12 cellular contexts compared by ENCODE assay signal in the genomic region with DNA sequence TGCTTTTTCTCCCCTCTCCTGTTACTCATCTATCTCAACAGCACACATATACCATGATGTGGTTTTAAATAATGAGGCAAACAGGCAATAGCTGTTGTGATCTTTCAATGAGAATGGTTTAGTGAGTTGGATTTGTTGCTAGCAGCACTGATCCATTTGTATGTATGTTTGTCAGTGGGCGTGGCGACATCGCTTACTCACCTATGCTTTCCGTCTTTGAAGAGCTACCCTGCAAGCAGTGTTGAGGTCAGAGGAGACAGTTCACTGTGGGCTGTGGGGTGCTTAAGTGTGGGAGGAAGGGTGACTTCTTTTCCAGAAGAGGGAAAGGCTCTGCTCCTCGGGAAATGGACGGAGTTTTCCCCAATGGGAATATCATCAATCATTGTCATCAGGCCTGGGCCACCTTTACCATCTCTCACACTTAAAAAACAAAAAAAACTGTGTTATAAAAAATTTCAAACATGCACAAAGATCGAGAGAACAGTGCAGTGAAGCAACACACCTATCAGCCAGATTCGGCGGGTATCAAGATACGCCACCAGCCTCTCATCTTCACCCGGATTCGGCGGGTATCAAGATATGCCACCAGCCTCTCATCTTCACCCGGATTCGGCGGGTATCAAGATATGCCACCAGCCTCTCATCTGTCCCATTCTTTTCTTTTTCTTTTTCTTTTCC.
DNase-seq lines count a peak whose midpoint lies in the region; ATAC-seq and TF ChIP-seq lines count a peak whose summit lies in the region.
"Had no signal": no experiment of that assay in that cellular context is flagged by ENCODE, and none has a peak within 500 bp of the region (broad histone marks: within the 10 kb centered on the region; RNA-seq: fewer than 3 reads in every experiment).

No MANE protein-coding gene starts in this region.

- peaks cover 87% of the 10 kb centered on the region for H3K36me3 Mint-ChIP-seq in activated T-helper 17 cell treated with anti-CD3 and anti-CD28 coated beads, Interleukin-2, amount 50 U/mL, for 72 hours (ENCODE audit: low read depth)
- H3K36me3 Mint-ChIP-seq in type B pancreatic cell = peaks cover 20% of the 10 kb centered on the region

- H3K4me3 Mint-ChIP-seq in activated T-helper 17 cell treated with anti-CD3 and anti-CD28 coated beads, Interleukin-2, amount 50 U/mL, for 72 hours = no peak overlapping the region
- H3K4me3 Mint-ChIP-seq in type B pancreatic cell = no peak overlapping the region
- H3K4me3 Mint-ChIP-seq: T-helper 2 cell treated with Interferon-gamma antibody and Interleukin-4, amounts not matched to agents 5 μg/mL and 100 μg/mL, for 36 hours had no signal

- peak overlapping the region; percentile 50 for H3K4me3 ChIP-seq in fibroblast of the aortic adventitia (ENCODE audit: low read depth, low read length)
- H3K4me3 ChIP-seq: HAP-1, PC-9 had no signal

- H3K9me3 Mint-ChIP-seq in activated T-helper 17 cell treated with anti-CD3 and anti-CD28 coated beads, Interleukin-2, amount 50 U/mL, for 72 hours = no peaks in the 10 kb centered on the region
- no peaks in the 10 kb centered on the region for H3K9me3 Mint-ChIP-seq in type B pancreatic cell
- H3K9me3 Mint-ChIP-seq: T-helper 2 cell treated with Interferon-gamma antibody and Interleukin-4, amounts not matched to agents 5 μg/mL and 100 μg/mL, for 36 hours had no signal

- peak; percentile 24 for DNase-seq in stimulated activated CD4-positive, alpha-beta T cell treated with anti-CD3 and anti-CD28 coated beads, Interleukin-15, amount 100 ng/mL, for 24 hours
- DNase-seq in stimulated activated CD4-positive, alpha-beta T cell treated with anti-CD3 and anti-CD28 coated beads, Interleukin-4, amount 100 ng/mL, for 24 hours = no peak
- no peak for DNase-seq in fibroblast of the aortic adventitia (ENCODE audit: low read depth)
- no peak for DNase-seq in type B pancreatic cell (ENCODE audit: extremely low spot score, unreplicated experiment)
- DNase-seq in NOMO-1 (lab: John Stamatoyannopoulos, UW; ENCODE audit: unreplicated experiment in 2 of 2) = no peak
- no peak for DNase-seq in omental fat pad (ENCODE audit: low spot score)
- DNase-seq in NCI-H2171 treated with DMSO at 0.1 percent for 48 hours (lab: John Stamatoyannopoulos, UW) = no peak
- DNase-seq: NCI-H1092 treated with DMSO at 0.1 percent for 48 hours, PC-9 had no signal

- H3K4me1 Mint-ChIP-seq in activated T-helper 17 cell treated with anti-CD3 and anti-CD28 coated beads, Interleukin-2, amount 50 U/mL, for 72 hours = peaks cover 44% of the 10 kb centered on the region
- H3K4me1 Mint-ChIP-seq in type B pancreatic cell (ENCODE audit: unreplicated experiment) = peaks cover 10% of the 10 kb centered on the region

- ATAC-seq in activated T-helper 17 cell treated with anti-CD3 and anti-CD28 coated beads, Interleukin-2, amount 50 U/mL, for 72 hours (replicated peaks) = peak; percentile 60
- no peak for ATAC-seq in omental fat pad (ENCODE audit: low FRiP score)

- no peak for TF ChIP-seq CTCF in fibroblast of the aortic adventitia (IDR thresholded peaks at IDR 0.05; ENCODE audit: insufficient read depth, low read length)
- no peak for TF ChIP-seq CTCF in type B pancreatic cell (conservative IDR thresholded peaks at IDR 0.05)
- TF ChIP-seq CTCF in omental fat pad (IDR thresholded peaks at IDR 0.05) = no peak

- H3K27me3 Mint-ChIP-seq in activated T-helper 17 cell treated with anti-CD3 and anti-CD28 coated beads, Interleukin-2, amount 50 U/mL, for 72 hours = no peaks in the 10 kb centered on the region
- no peaks in the 10 kb centered on the region for H3K27me3 Mint-ChIP-seq in type B pancreatic cell

- no peak overlapping the region for H3K27ac Mint-ChIP-seq in activated T-helper 17 cell treated with anti-CD3 and anti-CD28 coated beads, Interleukin-2, amount 50 U/mL, for 72 hours
- H3K27ac Mint-ChIP-seq in type B pancreatic cell = peak overlapping the region; percentile 20
- H3K27ac Mint-ChIP-seq: T-helper 2 cell treated with Interferon-gamma antibody and Interleukin-4, amounts not matched to agents 5 μg/mL and 100 μg/mL, for 36 hours had no signal
